17 cellular contexts compared by ENCODE assay signal in the genomic region with DNA sequence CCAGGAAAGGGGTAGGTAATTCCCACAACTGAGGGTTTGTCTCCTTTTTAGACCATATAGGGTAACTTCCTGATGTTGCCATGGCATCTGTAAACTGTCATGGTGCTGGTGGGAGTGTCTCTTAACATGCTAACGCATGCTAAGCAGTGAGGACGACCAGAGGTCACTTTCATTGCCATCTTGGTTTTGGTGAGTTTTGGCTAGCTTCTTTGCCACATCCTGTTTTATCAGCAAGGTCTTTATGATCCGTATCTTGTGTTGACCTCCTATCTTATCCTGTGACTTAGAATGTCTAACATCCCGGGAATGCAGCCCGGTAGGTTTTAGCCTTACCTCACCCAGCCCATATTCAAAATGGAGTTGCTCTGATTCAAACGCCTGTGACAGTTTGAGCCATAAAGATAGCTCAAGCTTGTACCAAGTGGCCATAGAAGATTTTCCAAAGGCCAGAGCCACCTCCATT.
DNase-seq lines count a peak whose midpoint lies in the region; ATAC-seq, FAIRE-seq and TF ChIP-seq lines count a peak whose summit lies in the region.
"Had no signal": no experiment of that assay in that cellular context is flagged by ENCODE, and none has a peak within 500 bp of the region (broad histone marks: within the 10 kb centered on the region; RNA-seq: fewer than 3 reads in every experiment).

No MANE protein-coding gene starts in this region.

- no peak for FAIRE-seq in bronchial epithelial cell (lab: Jason Lieb, UNC)
- FAIRE-seq: HepG2 had no signal

- peaks cover 37% of the 10 kb centered on the region for H3K9me3 Mint-ChIP-seq in mesothelial cell of epicardium

- H3K27ac ChIP-seq in right lobe of liver (no peak overlapping the region), caudate nucleus (ENCODE audit: low read depth, low read length) (no peak overlapping the region)

- H3K4me3 ChIP-seq in bronchial epithelial cell (ENCODE audit: low read depth, low read length) = no peak overlapping the region
- H3K4me3 ChIP-seq in right lobe of liver = no peak overlapping the region
- H3K4me3 ChIP-seq: lung had no signal

- DNase-seq in EL = peak; percentile 29
- DNase-seq in LoVo (ENCODE audit: low spot score) = peak; percentile 42
- peak; percentile 96 for DNase-seq in bronchial epithelial cell (ENCODE audit: low read depth)
- no peak for DNase-seq in mesothelial cell of epicardium (ENCODE audit: low spot score in 2 of 2, unreplicated experiment in 2 of 2)
- DNase-seq in right lobe of liver = no peak
- DNase-seq in caudate nucleus (lab: John Stamatoyannopoulos, UW) = no peak
- DNase-seq: CD8-positive, alpha-beta memory T cell; DMS79 treated with DMSO at 0.1 percent for 48 hours; NCI-H1694; occipital lobe; retina; stimulated activated CD4-positive, alpha-beta T cell treated with anti-CD3 and anti-CD28 coated beads, Interleukin-12 subunit alpha, Interleukin-12 subunit beta, amount 100 ng/mL, for 4 hours; T1000 had no signal

- TF ChIP-seq POLR2A in right lobe of liver (IDR thresholded peaks at IDR 0.05) = no peak

- H3K4me1 ChIP-seq in right lobe of liver = peaks cover 0 to 60% (median 16%) of the 10 kb centered on the region in 4 donors

- no peaks in the 10 kb centered on the region for H3K9me3 ChIP-seq in right lobe of liver

- intact Hi-C loops in right lobe of liver (cut with DNase I) = loop anchor here in 1 of 2 donors (10.0 kb wide), 1 partner anchor 286 kb away; no protein-coding TSS in a partner anchor

- peaks cover 2% of the 10 kb centered on the region for H3K36me3 Mint-ChIP-seq in mesothelial cell of epicardium
- H3K36me3 Mint-ChIP-seq: CD8-positive, alpha-beta memory T cell had no signal

- H3K27ac Mint-ChIP-seq in mesothelial cell of epicardium = peak overlapping the region; percentile 64

- no peak for TF ChIP-seq CTCF in bronchial epithelial cell (IDR thresholded peaks at IDR 0.05; ENCODE audit: insufficient read depth, low read length, severe bottlenecking)
- TF ChIP-seq CTCF in mesothelial cell of epicardium (IDR thresholded peaks at IDR 0.05; ENCODE audit: unreplicated experiment) = no peak
- TF ChIP-seq CTCF in right lobe of liver (IDR thresholded peaks at IDR 0.05) = no peak

- no peaks in the 10 kb centered on the region for H3K27me3 Mint-ChIP-seq in mesothelial cell of epicardium (ENCODE audit: low read depth)
- H3K27me3 Mint-ChIP-seq: CD8-positive, alpha-beta memory T cell had no signal

- ATAC-seq in right lobe of liver = no peak
- ATAC-seq in HG02623 (IDR thresholded peaks at IDR 0.05; ENCODE audit: unreplicated experiment) = no peak
- ATAC-seq: activated CD4-positive, CD25-positive, alpha-beta regulatory T cell treated with anti-CD3 and anti-CD28 coated beads, Interleukin-2, amount 50 U/mL, for 24 hours; HepG2 had no signal

- H3K36me3 ChIP-seq in bronchial epithelial cell (ENCODE audit: control insufficient read depth, insufficient read depth, low read length) = no peaks in the 10 kb centered on the region
- H3K36me3 ChIP-seq in right lobe of liver = no peaks in the 10 kb centered on the region

- WGBS in right lobe of liver (ENCODE audit: insufficient coverage, low coverage, low lambda C conversion rate, missing lambda C conversion rate) = 87% methylated on average over 5 of the region's 6 CpGs

- no peak overlapping the region for H3K4me3 Mint-ChIP-seq in mesothelial cell of epicardium
- H3K4me3 Mint-ChIP-seq: CD8-positive, alpha-beta memory T cell had no signal

- H3K4me1 Mint-ChIP-seq in mesothelial cell of epicardium = peaks cover 17% of the 10 kb centered on the region
- H3K4me1 Mint-ChIP-seq: CD8-positive, alpha-beta memory T cell had no signal

- no peaks in the 10 kb centered on the region for H3K27me3 ChIP-seq in bronchial epithelial cell (ENCODE audit: control insufficient read depth, insufficient read depth, low read length)
- no peaks in the 10 kb centered on the region for H3K27me3 ChIP-seq in right lobe of liver

Comparison
In these comparisons a context has a peak if more than half of its experiments do, and no peak if none do; other contexts are left out.
1. DNase-seq: peak in EL (single experiment), LoVo (single experiment) and bronchial epithelial cell (single experiment); none in mesothelial cell of epicardium (0 of 2), right lobe of liver (0 of 3) and caudate nucleus (0 of 61).